In genomic region chr17:21379080-21379711, GRCh38 we compare ENCODE assay signal across 1 cellular context.
TF ChIP-seq lines count a peak whose summit lies in the region.

No MANE protein-coding gene starts in this region.

TF ChIP-seq in HEK293, 187 proteins besides CTCF, POLR2A, EP300 and RAD21 (continued from another document):
- TF ChIP-seq ZNF600 (tag by site-specific recombination; IDR thresholded peaks at IDR 0.05): peak; percentile 44; the same call in 1 of the 2 replicates
- no peak for TF ChIP-seq ZNF174 (tag by site-specific recombination; IDR thresholded peaks at IDR 0.05)
- no peak for TF ChIP-seq ZNF398 (tag by site-specific recombination; IDR thresholded peaks at IDR 0.05)
- no peak for TF ChIP-seq TRIM28 (IDR thresholded peaks at IDR 0.05; ENCODE audit: borderline replicate concordance, low read length)
- no peak for TF ChIP-seq ZNF416 (tag by site-specific recombination; IDR thresholded peaks at IDR 0.05)
- TF ChIP-seq GLI2 (tag by site-specific recombination; IDR thresholded peaks at IDR 0.05; ENCODE audit: borderline replicate concordance, low read depth): no peak
- TF ChIP-seq HIC1 (tag by site-specific recombination; IDR thresholded peaks at IDR 0.05): peak; percentile 58; the same call in 1 of the 2 replicates
- TF ChIP-seq SCRT2 (tag by site-specific recombination; IDR thresholded peaks at IDR 0.05): peak; percentile 59
- no peak for TF ChIP-seq ZBTB21 (tag by site-specific recombination; IDR thresholded peaks at IDR 0.05)
- no peak for TF ChIP-seq ZNF175 (tag by site-specific recombination; IDR thresholded peaks at IDR 0.05)
- TF ChIP-seq ZNF830 (tag by site-specific recombination; IDR thresholded peaks at IDR 0.05; ENCODE audit: low read depth): no peak
- no peak for TF ChIP-seq ZSCAN16 (tag by site-specific recombination; IDR thresholded peaks at IDR 0.05)
- TF ChIP-seq KLF17 (tag by site-specific recombination; IDR thresholded peaks at IDR 0.05): no peak
- no peak for TF ChIP-seq ZNF146 (tag by site-specific recombination; IDR thresholded peaks at IDR 0.05)
- no peak for TF ChIP-seq ZNF792 (tag by site-specific recombination; IDR thresholded peaks at IDR 0.05)
- TF ChIP-seq ZNF423 (tag by site-specific recombination; IDR thresholded peaks at IDR 0.05): no peak
- no peak for TF ChIP-seq YY1 (tag by site-specific recombination; IDR thresholded peaks at IDR 0.05)
